In genomic region chr11:5665746-5666395, GRCh38 we compare ENCODE assay signal across 19 cellular contexts.
"Had no signal": no experiment of that assay in that cellular context is flagged by ENCODE, and none has a peak within 500 bp of the region (broad histone marks: within the 10 kb centered on the region; RNA-seq: fewer than 3 reads in every experiment).

No MANE protein-coding gene starts in this region.

- H3K27me3 ChIP-seq: body of pancreas, gastrocnemius medialis had no signal

- H3K4me3 ChIP-seq: body of pancreas, coronary artery, gastrocnemius medialis, skin epidermis, thoracic aorta had no signal

- H3K9me3 ChIP-seq: body of pancreas, gastrocnemius medialis, thoracic aorta had no signal

- H3K4me3 Mint-ChIP-seq: activated naive CD8-positive, alpha-beta T cell treated with anti-CD3 and anti-CD28 coated beads for 36 hours; nephron had no signal

- H3K27ac ChIP-seq: body of pancreas, coronary artery, skin epidermis, thoracic aorta had no signal

- H3K9me3 Mint-ChIP-seq: activated naive CD8-positive, alpha-beta T cell treated with anti-CD3 and anti-CD28 coated beads for 36 hours; nephron had no signal

- DNase-seq: activated CD4-positive, alpha-beta T cell treated with anti-CD3 and anti-CD28 coated beads, Interleukin-2, amount 50 U/mL, for 1 hour; activated CD8-positive, alpha-beta memory T cell treated with anti-CD3 and anti-CD28 coated beads, Interleukin-2, amount 50 U/mL, for 4 hours; activated gamma-delta T cell; activated naive CD8-positive, alpha-beta T cell treated with anti-CD3 and anti-CD28 coated beads for 36 hours; amygdala; body of pancreas; caudate nucleus; gastrocnemius medialis; head of caudate nucleus; kidney glomerular epithelial cell; left ventricle myocardium superior; nucleus accumbens; T-helper 1 cell; T-helper 9 cell had no signal

- ATAC-seq: body of pancreas, gastrocnemius medialis, left ventricle myocardium superior, SK-N-SH treated with all-trans-retinoic acid at 6 μM for 48 hours had no signal

- H3K27me3 Mint-ChIP-seq: activated naive CD8-positive, alpha-beta T cell treated with anti-CD3 and anti-CD28 coated beads for 36 hours had no signal

- H3K4me1 ChIP-seq: body of pancreas, gastrocnemius medialis had no signal

- H3K27ac Mint-ChIP-seq: activated naive CD8-positive, alpha-beta T cell treated with anti-CD3 and anti-CD28 coated beads for 36 hours; nephron had no signal

- H3K4me1 Mint-ChIP-seq: activated naive CD8-positive, alpha-beta T cell treated with anti-CD3 and anti-CD28 coated beads for 36 hours; nephron had no signal
